In genomic region chr7:93031795-93032194, GRCh38 we compare ENCODE assay signal across 28 cellular contexts.
"Had no signal": no experiment of that assay in that cellular context is flagged by ENCODE, and none has a peak within 500 bp of the region (broad histone marks: within the 10 kb centered on the region; RNA-seq: fewer than 3 reads in every experiment).

No MANE protein-coding gene starts in this region.

- H3K27ac ChIP-seq: stomach, suprapubic skin, testis, thoracic aorta, thyroid gland, tibial artery, tibial nerve, transverse colon, upper lobe of left lung, upper lobe of right lung, uterus, vagina had no signal

- H3K4me1 ChIP-seq: stomach, testis, thyroid gland, tibial artery, tibial nerve, transverse colon, upper lobe of left lung, upper lobe of right lung, uterus, vagina had no signal

- H3K27me3 ChIP-seq: stomach, suprapubic skin, testis, thyroid gland, tibial artery, tibial nerve, transverse colon, upper lobe of left lung, upper lobe of right lung, uterus, vagina had no signal

- H3K27me3 Mint-ChIP-seq: stimulated activated naive CD8-positive, alpha-beta T cell treated with anti-CD3 and anti-CD28 coated beads, Interleukin-15, Interleukin-2, amounts not matched to agents 100 ng/mL and 50 ng/mL, for 24 hours had no signal

- H3K4me3 ChIP-seq: stomach, suprapubic skin, testis, thoracic aorta, thyroid gland, tibial artery, tibial nerve, transverse colon, upper lobe of left lung, upper lobe of right lung, uterus, vagina had no signal

- ATAC-seq: stimulated activated effector memory CD8-positive, alpha-beta T cell treated with anti-CD3 and anti-CD28 coated beads, Interleukin-12 subunit alpha, Interleukin-12 subunit beta, amount 100 ng/mL, for 72 hours; stimulated activated memory B cell treated with anti-CD40 and anti-IgM and Interleukin-4, amounts not matched to agents 10 μg/mL and 1 μg/mL and 100 μg/mL, for 72 hours; stimulated activated naive B cell treated with anti-CD40 and anti-IgM and Interleukin-4, amounts not matched to agents 10 μg/mL and 1 μg/mL and 100 μg/mL, for 72 hours; stimulated activated naive CD8-positive, alpha-beta T cell treated with anti-CD3 and anti-CD28 coated beads, Interleukin-15, amount 100 ng/mL, for 72 hours; stimulated activated naive CD8-positive, alpha-beta T cell treated with anti-CD3 and anti-CD28 coated beads, Interleukin-15, Interleukin-2, amounts not matched to agents 100 U/mL and 50 U/mL, for 24 hours; upper lobe of right lung had no signal

- DNase-seq: stimulated activated CD4-positive, alpha-beta T cell treated with anti-CD3 and anti-CD28 coated beads, Interleukin-2, amount 100 ng/mL, for 48 hours; stimulated activated CD4-positive, alpha-beta T cell treated with anti-CD3 and anti-CD28 coated beads, Interleukin-4, amount 100 ng/mL, for 1 hour; stimulated activated CD4-positive, alpha-beta T cell treated with anti-CD3 and anti-CD28 coated beads, Interleukin-4, amount 100 ng/mL, for 24 hours; stimulated activated CD4-positive, alpha-beta T cell treated with anti-CD3 and anti-CD28 coated beads, Interleukin-4, amount 100 ng/mL, for 4 hours; stimulated activated CD8-positive, alpha-beta memory T cell treated with anti-CD3 and anti-CD28 coated beads, Interleukin-4, amount 100 ng/mL, for 48 hours; stimulated activated naive B cell treated with anti-CD40 and anti-IgM and Interleukin-4, amounts not matched to agents 10 μg/mL and 1 μg/mL and 100 μg/mL, for 72 hours; stimulated activated naive CD4-positive, alpha-beta T cell; stimulated activated naive CD4-positive, alpha-beta T cell treated with Interleukin-2 at 50 U/mL for 16 hours; stimulated activated naive CD8-positive, alpha-beta T cell treated with anti-CD3 and anti-CD28 coated beads, Interleukin-15, amount 100 ng/mL, for 72 hours; stimulated activated naive CD8-positive, alpha-beta T cell treated with anti-CD3 and anti-CD28 coated beads, Interleukin-15, Interleukin-2, amounts not matched to agents 100 U/mL and 50 U/mL, for 24 hours; stomach; substantia nigra; testis; thyroid gland; tibial artery; transverse colon; trophoblast cell; upper lobe of left lung; upper lobe of right lung; uterus had no signal

- H3K36me3 ChIP-seq: stomach, suprapubic skin, thoracic aorta, thyroid gland, tibial artery, tibial nerve, transverse colon, upper lobe of left lung, upper lobe of right lung, uterus, vagina had no signal

- H3K36me3 Mint-ChIP-seq: stimulated activated effector memory CD8-positive, alpha-beta T cell treated with anti-CD3 and anti-CD28 coated beads, Interleukin-12 subunit alpha, Interleukin-12 subunit beta, amount 100 ng/mL, for 72 hours; stimulated activated memory B cell treated with anti-CD40 and anti-IgM and Interleukin-4, amounts not matched to agents 10 μg/mL and 1 μg/mL and 100 μg/mL, for 72 hours; type B pancreatic cell had no signal

- H3K4me3 Mint-ChIP-seq: stimulated activated effector memory CD8-positive, alpha-beta T cell treated with anti-CD3 and anti-CD28 coated beads, Interleukin-12 subunit alpha, Interleukin-12 subunit beta, amount 100 ng/mL, for 72 hours; stimulated activated memory B cell treated with anti-CD40 and anti-IgM and Interleukin-4, amounts not matched to agents 10 μg/mL and 1 μg/mL and 100 μg/mL, for 72 hours; stimulated activated naive B cell treated with anti-CD40 and anti-IgM and Interleukin-4, amounts not matched to agents 10 μg/mL and 1 μg/mL and 100 μg/mL, for 72 hours; stimulated activated naive CD8-positive, alpha-beta T cell treated with anti-CD3 and anti-CD28 coated beads, Interleukin-15, amount 100 ng/mL, for 72 hours; stimulated activated naive CD8-positive, alpha-beta T cell treated with anti-CD3 and anti-CD28 coated beads, Interleukin-15, Interleukin-2, amounts not matched to agents 100 ng/mL and 50 ng/mL, for 24 hours; type B pancreatic cell had no signal

- H3K27ac Mint-ChIP-seq: stimulated activated effector memory CD8-positive, alpha-beta T cell treated with anti-CD3 and anti-CD28 coated beads, Interleukin-12 subunit alpha, Interleukin-12 subunit beta, amount 100 ng/mL, for 72 hours; stimulated activated memory B cell treated with anti-CD40 and anti-IgM and Interleukin-4, amounts not matched to agents 10 μg/mL and 1 μg/mL and 100 μg/mL, for 72 hours; stimulated activated naive B cell treated with anti-CD40 and anti-IgM and Interleukin-4, amounts not matched to agents 10 μg/mL and 1 μg/mL and 100 μg/mL, for 72 hours; stimulated activated naive CD8-positive, alpha-beta T cell treated with anti-CD3 and anti-CD28 coated beads, Interleukin-15, amount 100 ng/mL, for 72 hours; stimulated activated naive CD8-positive, alpha-beta T cell treated with anti-CD3 and anti-CD28 coated beads, Interleukin-15, Interleukin-2, amounts not matched to agents 100 ng/mL and 50 ng/mL, for 24 hours; type B pancreatic cell had no signal

- H3K9me3 ChIP-seq: suprapubic skin, testis, thyroid gland, upper lobe of right lung, uterus, vagina had no signal

- H3K4me1 Mint-ChIP-seq: stimulated activated naive B cell treated with anti-CD40 and anti-IgM and Interleukin-4, amounts not matched to agents 10 μg/mL and 1 μg/mL and 100 μg/mL, for 72 hours had no signal
